In genomic region chr7:151987748-151988529, GRCh38 we compare ENCODE assay signal across 17 cellular contexts. TPM values are rescaled to one million over a fixed set of nuclear protein-coding genes. Genes with fewer than 3 reads are reported as not detected.
DNase-seq lines count a peak whose midpoint lies in the region; ATAC-seq, FAIRE-seq and TF ChIP-seq lines count a peak whose summit lies in the region.
"Had no signal": no experiment of that assay in that cellular context is flagged by ENCODE, and none has a peak within 500 bp of the region (broad histone marks: within the 10 kb centered on the region; RNA-seq: fewer than 3 reads in every experiment).

No MANE protein-coding gene starts in this region.

- no peak overlapping the region for H2AK5ac ChIP-seq in trophoblast cell (ENCODE audit: low read length)

- H4K8ac ChIP-seq in trophoblast cell (ENCODE audit: low read depth, low read length): no peak overlapping the region

- no peak overlapping the region for H4K91ac ChIP-seq in trophoblast cell (ENCODE audit: low read depth, low read length)

- no peak overlapping the region for H2AFZ ChIP-seq in trophoblast cell (ENCODE audit: insufficient read depth, low read length, poor library complexity)

- POLR2A ChIA-PET in WTC11 (lab: Charles Lee): no interaction called here

- WGBS in trophoblast cell (ENCODE audit: extremely low coverage, insufficient coverage, insufficient read length): no CpG with 5 or more reads among the region's 18 CpGs
- WGBS in testis, 2 donors: 67 to 72% methylated on average over 17 to 18 of the region's 18 CpGs
- 67 to 68% methylated on average over 17 to 18 of the region's 18 CpGs for WGBS in pancreas, 2 donors

- no peak overlapping the region for H3K9ac ChIP-seq in trophoblast cell (ENCODE audit: low read length)

- H3K23ac ChIP-seq in trophoblast cell (ENCODE audit: low read length): no peak overlapping the region

- H3K79me1 ChIP-seq in trophoblast cell (ENCODE audit: low read length): no peaks in the 10 kb centered on the region

- H3K4me3 Mint-ChIP-seq in WTC11: no peak overlapping the region
- H3K4me3 Mint-ChIP-seq: activated naive CD8-positive, alpha-beta T cell had no signal

- intact Hi-C loops in testis (cut with DNase I; ENCODE audit: low total_unique reads) (no loop called here), pancreas (cut with DNase I) (no loop called here)

- TF ChIP-seq POLR2A in testis (IDR thresholded peaks at IDR 0.05): no peak

- peak; percentile 52 for DNase-seq in ELF-1 (ENCODE audit: low read depth, low spot score)
- peak; percentile 26 for DNase-seq in WTC11 (ENCODE audit: low spot score)
- DNase-seq in fibroblast of the aortic adventitia (ENCODE audit: low read depth): peak; percentile 85
- DNase-seq in trophoblast cell: peak; percentile 18 to 64
- DNase-seq in testis: no peak
- DNase-seq in SHP77 treated with DMSO at 0.1 percent for 48 hours (lab: John Stamatoyannopoulos, UW): no peak
- no peak for DNase-seq in pancreas
- no peak for DNase-seq in globus pallidus (ENCODE audit: low spot score)
- DNase-seq: DMS79 treated with DMSO at 0.1 percent for 48 hours; mucosa of descending colon; NCI-H1048; NCI-H2227 treated with DMSO at 0.1 percent for 48 hours; OCI-M1; stimulated activated CD4-positive, alpha-beta T cell treated with anti-CD3 and anti-CD28 coated beads, Interleukin-4, amount 100 ng/mL, for 1 hour had no signal

- no peak overlapping the region for H3K4me2 ChIP-seq in trophoblast cell (ENCODE audit: low read length)

- H3K79me2 ChIP-seq in trophoblast cell (ENCODE audit: control insufficient read depth, insufficient read depth, low read length, poor library complexity): no peaks in the 10 kb centered on the region

- ATAC-seq in WTC11: peak; percentile 15; the same call in 1 of the 2 replicates
- no peak for ATAC-seq in pancreas
- ATAC-seq: mucosa of descending colon had no signal

- no peaks in the 10 kb centered on the region for H3K27me3 ChIP-seq in trophoblast cell (ENCODE audit: insufficient read depth, low read length)
- no peaks in the 10 kb centered on the region for H3K27me3 ChIP-seq in testis
- no peaks in the 10 kb centered on the region for H3K27me3 ChIP-seq in pancreas

- H3K36me3 ChIP-seq in trophoblast cell (ENCODE audit: control insufficient read depth in 1 of 2, insufficient read depth in 2 of 2, low read length in 2 of 2): no peaks in the 10 kb centered on the region
- no peaks in the 10 kb centered on the region for H3K36me3 ChIP-seq in testis (ENCODE audit: low read depth, missing control alignments)
- H3K36me3 ChIP-seq in pancreas: no peaks in the 10 kb centered on the region

- no peaks in the 10 kb centered on the region for H3K36me3 Mint-ChIP-seq in WTC11
- H3K36me3 Mint-ChIP-seq: activated naive CD8-positive, alpha-beta T cell had no signal

- peaks cover 2% of the 10 kb centered on the region for H3K9me3 ChIP-seq in trophoblast cell (ENCODE audit: insufficient read depth, low read depth, low read length)
- no peaks in the 10 kb centered on the region for H3K9me3 ChIP-seq in testis
- H3K9me3 ChIP-seq in pancreas: no peaks in the 10 kb centered on the region
- H3K9me3 ChIP-seq: mucosa of descending colon had no signal

- no peak overlapping the region for H3K18ac ChIP-seq in trophoblast cell (ENCODE audit: low read length)

- TF ChIP-seq CTCF in WTC11 (IDR thresholded peaks at IDR 0.05): no peak
- TF ChIP-seq CTCF in fibroblast of the aortic adventitia (IDR thresholded peaks at IDR 0.05; ENCODE audit: insufficient read depth, low read length): no peak
- no peak for TF ChIP-seq CTCF in testis (IDR thresholded peaks at IDR 0.05)
- no peak for TF ChIP-seq CTCF in pancreas (IDR thresholded peaks at IDR 0.05)

- H3K27me3 Mint-ChIP-seq in WTC11 (ENCODE audit: low read depth): no peaks in the 10 kb centered on the region

- H3K27ac ChIP-seq in trophoblast cell (ENCODE audit: low read depth, low read length) (no peak overlapping the region), testis (no peak overlapping the region), pancreas (no peak overlapping the region)
- H3K27ac ChIP-seq: coronary artery had no signal

- CTCF ChIA-PET in WTC11 (lab: Charles Lee): no interaction called here

- H3K4me3 ChIP-seq in fibroblast of the aortic adventitia (ENCODE audit: low read depth, low read length) (no peak overlapping the region), trophoblast cell (ENCODE audit: low read depth, low read length) (no peak overlapping the region), testis (no peak overlapping the region), pancreas (no peak overlapping the region)
- H3K4me3 ChIP-seq: coronary artery, mucosa of descending colon had no signal

- H2BK12ac ChIP-seq in trophoblast cell (ENCODE audit: low read length): no peak overlapping the region

- H3K4ac ChIP-seq in trophoblast cell (ENCODE audit: low read depth, low read length): no peak overlapping the region

- no peak overlapping the region; the same call in 1 of the 2 replicates for H3K27ac Mint-ChIP-seq in WTC11
- H3K27ac Mint-ChIP-seq: activated naive CD8-positive, alpha-beta T cell had no signal

- H3K9me3 Mint-ChIP-seq in WTC11: no peaks in the 10 kb centered on the region

- no peak overlapping the region for H2BK120ac ChIP-seq in trophoblast cell (ENCODE audit: insufficient read depth, low read length, poor library complexity)

- H3K4me1 Mint-ChIP-seq in WTC11: peaks cover 9% of the 10 kb centered on the region; the same call in 1 of the 2 replicates

- H4K12ac ChIP-seq in trophoblast cell (ENCODE audit: low read depth, low read length): no peak overlapping the region

- H2BK5ac ChIP-seq in trophoblast cell (ENCODE audit: low read depth, low read length, poor library complexity): no peak overlapping the region

- no peaks in the 10 kb centered on the region for H3K4me1 ChIP-seq in trophoblast cell (ENCODE audit: control insufficient read depth in 1 of 2, insufficient read depth in 2 of 2, low read length in 2 of 2)
- peaks cover 4% of the 10 kb centered on the region for H3K4me1 ChIP-seq in testis
- no peaks in the 10 kb centered on the region for H3K4me1 ChIP-seq in pancreas

- H3K14ac ChIP-seq in trophoblast cell (ENCODE audit: low read length): no peak overlapping the region

- FAIRE-seq in pancreas (lab: Jason Lieb, UNC): no peak

TF ChIP-seq in WTC11, 78 proteins besides CTCF, POLR2A, EP300 and RAD21 (continues in another document):
- TF ChIP-seq JAZF1 (CRISPR knock-in tag; IDR thresholded peaks at IDR 0.05): no peak
- no peak for TF ChIP-seq CBFB (CRISPR knock-in tag; IDR thresholded peaks at IDR 0.05; ENCODE audit: low read depth)
- TF ChIP-seq ZNF423 (CRISPR knock-in tag; IDR thresholded peaks at IDR 0.05): no peak
- TF ChIP-seq ZBTB43 (CRISPR knock-in tag; IDR thresholded peaks at IDR 0.05): no peak
- no peak for TF ChIP-seq STAT6 (CRISPR knock-in tag; conservative IDR thresholded peaks at IDR 0.05; ENCODE audit: low read depth)
- TF ChIP-seq ZMAT4 (CRISPR knock-in tag; IDR thresholded peaks at IDR 0.05): no peak
- TF ChIP-seq IRF2 (CRISPR knock-in tag; IDR thresholded peaks at IDR 0.05; ENCODE audit: borderline replicate concordance, low read depth): no peak
- no peak for TF ChIP-seq PRRX2 (CRISPR knock-in tag; IDR thresholded peaks at IDR 0.05)

RNA-seq across cellular contexts. Expression of gene GALNTL5, which starts 31.7 kb away (rescaled TPM):
- total RNA-seq in WTC11 (2021): not detected in 3 replicates
- not detected in 2 replicates for total RNA-seq in fibroblast of the aortic adventitia (ENCODE audit: low replicate concordance)
- not detected in 2 replicates for polyA plus RNA-seq in trophoblast cell (2013)
- 10 to 100 TPM; 17.5 to 36.2 TPM for total RNA-seq in testis
- polyA plus RNA-seq in testis (ENCODE audit: insufficient read depth, low read depth, low replicate concordance): 63.9 TPM
- total RNA-seq in pancreas: not detected
- not detected for polyA plus RNA-seq in pancreas
- total RNA-seq: fibroblast of villous mesenchyme, mucosa of descending colon had no signal

RNA-seq across cellular contexts. Expression of gene GALNT11, which starts 37.5 kb away (rescaled TPM):
- 24.0 to 26.8 TPM (median 24.9 TPM) in 3 replicates for total RNA-seq in WTC11 (2021)
- total RNA-seq in fibroblast of the aortic adventitia (ENCODE audit: low replicate concordance): 40.0 and 45.3 TPM in 2 replicates
- polyA plus RNA-seq in trophoblast cell (2013): 28.7 and 30.6 TPM in 2 replicates
- total RNA-seq in testis: 10 to 100 TPM; 36.2 to 38.8 TPM
- polyA plus RNA-seq in testis (ENCODE audit: insufficient read depth, low read depth, low replicate concordance): 23.4 TPM
- total RNA-seq in pancreas: 10 to 100 TPM; 22.7 to 36.3 (median 27.6) TPM
- 10 to 100 TPM; 12.9 to 23.4 TPM for polyA plus RNA-seq in pancreas

Comparison
In these comparisons a context has a peak if more than half of its experiments do, and no peak if none do; other contexts are left out.
1. DNase-seq: peak in ELF-1 (single experiment), WTC11 (single experiment), fibroblast of the aortic adventitia (single experiment) and trophoblast cell (2 of 2); none in testis (single experiment), SHP77 treated with DMSO at 0.1 percent for 48 hours (single experiment), pancreas (0 of 6) and globus pallidus (single experiment).
2. RNA of gene GALNTL5, which starts 31.7 kb away (total RNA-seq): 17.5 to 36.2 TPM in testis; not detected in WTC11, not detected in fibroblast of the aortic adventitia and not detected in pancreas; every median in the first group is over 10 times any median in the second.